Comparison of ENCODE assay signal across 13 cellular contexts in the genomic region with DNA sequence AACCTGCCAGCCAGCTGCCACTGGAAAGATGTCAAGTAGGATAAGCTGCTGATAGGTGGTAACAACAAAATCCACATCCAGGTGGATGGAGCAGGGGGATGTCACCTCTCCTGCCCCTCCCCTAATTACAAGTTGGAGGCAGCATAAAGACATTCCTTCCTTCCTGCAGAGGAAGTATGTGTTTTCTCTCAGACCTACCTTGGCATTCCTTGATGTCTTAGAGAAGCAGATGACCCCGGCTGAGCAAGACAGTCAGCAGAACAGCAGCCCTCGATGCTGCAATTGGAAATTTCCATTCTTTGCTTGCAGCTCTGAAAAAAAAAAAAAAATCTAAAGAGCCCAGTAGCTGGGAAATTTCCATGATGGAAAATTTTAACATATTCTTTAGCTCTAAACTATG.
DNase-seq lines count a peak whose midpoint lies in the region; ATAC-seq, FAIRE-seq and TF ChIP-seq lines count a peak whose summit lies in the region.
"Had no signal": no experiment of that assay in that cellular context is flagged by ENCODE, and none has a peak within 500 bp of the region (broad histone marks: within the 10 kb centered on the region; RNA-seq: fewer than 3 reads in every experiment).

No MANE protein-coding gene starts in this region.

- DNase-seq in Ammon's horn (ENCODE audit: low spot score) (peak; percentile 64), HFFc6 (peak; percentile 44), astrocyte (ENCODE audit: low read depth) (no peak), kidney tubule cell (ENCODE audit: low spot score) (peak; percentile 13), brain microvascular endothelial cell (no peak), DMS153 treated with DMSO at 0.1 percent for 48 hours (lab: John Stamatoyannopoulos, UW; ENCODE audit: unreplicated experiment) (no peak), DMS79 (lab: John Stamatoyannopoulos, UW) (no peak)
- DNase-seq: GOT3, naive B cell, NCI-H2171 treated with DMSO at 0.1 percent for 48 hours, SHP77 treated with DMSO at 0.1 percent for 48 hours had no signal

- no peaks in the 10 kb centered on the region for H4K20me1 ChIP-seq in astrocyte (ENCODE audit: insufficient read depth, low read length)

- H3K9me3 ChIP-seq in astrocyte (ENCODE audit: insufficient read depth, low read depth, low read length): no peaks in the 10 kb centered on the region

- H3K79me2 ChIP-seq in astrocyte (ENCODE audit: insufficient read depth, low read length): no peaks in the 10 kb centered on the region

- H3K4me3 Mint-ChIP-seq in HFFc6 (peak overlapping the region; percentile 1; the same call in 1 of the 2 replicates), astrocyte (ENCODE audit: unreplicated experiment) (peak overlapping the region; percentile 12)
- H3K4me3 Mint-ChIP-seq: naive B cell had no signal

- ATAC-seq in HG02610 (IDR thresholded peaks at IDR 0.05; ENCODE audit: unreplicated experiment): no peak

- H3K27me3 ChIP-seq in astrocyte (ENCODE audit: insufficient read depth, low read length): peaks cover 19% of the 10 kb centered on the region
- H3K27me3 ChIP-seq in brain microvascular endothelial cell (replicated peaks): no peaks in the 10 kb centered on the region

- H3K9ac ChIP-seq in astrocyte (ENCODE audit: low read length): no peak overlapping the region

- H3K4me1 ChIP-seq in astrocyte (ENCODE audit: insufficient read depth, low read length): peaks cover 13% of the 10 kb centered on the region

- in situ Hi-C loops in brain microvascular endothelial cell (cut with HindIII; ENCODE audit: low pct_ligation_motif_present, low sequenced_read_pairs): no loop called here

- H3K27me3 Mint-ChIP-seq in HFFc6 (ENCODE audit: insufficient read depth) (peaks cover 4% of the 10 kb centered on the region), astrocyte (ENCODE audit: low read depth, unreplicated experiment) (no peaks in the 10 kb centered on the region)

- H3K4me1 Mint-ChIP-seq in HFFc6 (ENCODE audit: low read depth) (peaks cover 61% of the 10 kb centered on the region), astrocyte (ENCODE audit: low read depth, unreplicated experiment) (peaks cover 34% of the 10 kb centered on the region)
- H3K4me1 Mint-ChIP-seq: naive B cell had no signal

- H3K4me2 ChIP-seq in astrocyte (ENCODE audit: low read length): no peak overlapping the region

- peaks cover 13% of the 10 kb centered on the region for H3K9me3 Mint-ChIP-seq in HFFc6
- peaks cover 4% of the 10 kb centered on the region for H3K9me3 Mint-ChIP-seq in astrocyte (ENCODE audit: unreplicated experiment)
- H3K9me3 Mint-ChIP-seq: naive B cell had no signal

- TF ChIP-seq CTCF in HFFc6 (IDR thresholded peaks at IDR 0.05) (no peak), astrocyte (IDR thresholded peaks at IDR 0.05; ENCODE audit: insufficient read depth, low read depth, low read length) (no peak), brain microvascular endothelial cell (IDR thresholded peaks at IDR 0.05; ENCODE audit: low read depth, low read length, missing control alignments) (no peak)

- H3K27ac Mint-ChIP-seq in HFFc6 (peak overlapping the region; percentile 96), astrocyte (ENCODE audit: unreplicated experiment) (peak overlapping the region; percentile 98)

- no peak overlapping the region for H3K27ac ChIP-seq in astrocyte (ENCODE audit: low read depth, low read length)
- no peak overlapping the region for H3K27ac ChIP-seq in brain microvascular endothelial cell

- H3K4me3 ChIP-seq in astrocyte (ENCODE audit: insufficient read depth, low read depth, low read length) (no peak overlapping the region), brain microvascular endothelial cell (ENCODE audit: low read depth, low read length) (no peak overlapping the region)

- no peaks in the 10 kb centered on the region for H3K36me3 ChIP-seq in astrocyte (ENCODE audit: insufficient read depth, low read length)
- H3K36me3 ChIP-seq in brain microvascular endothelial cell (replicated peaks): no peaks in the 10 kb centered on the region

- H2AFZ ChIP-seq in astrocyte (ENCODE audit: low read depth, low read length): no peak overlapping the region

- H3K36me3 Mint-ChIP-seq in HFFc6 (ENCODE audit: low read depth): peaks cover 12% of the 10 kb centered on the region
- H3K36me3 Mint-ChIP-seq in astrocyte (ENCODE audit: low read depth, unreplicated experiment): peaks cover 2% of the 10 kb centered on the region
- H3K36me3 Mint-ChIP-seq: naive B cell had no signal

- no peak for FAIRE-seq in astrocyte (lab: Jason Lieb, UNC)
- FAIRE-seq: urothelium cell line had no signal

Comparison
In these comparisons a context has a peak if more than half of its experiments do, and no peak if none do; other contexts are left out.
1. DNase-seq: peak in Ammon's horn (single experiment), HFFc6 (single experiment) and kidney tubule cell (single experiment); none in astrocyte (single experiment), brain microvascular endothelial cell (single experiment), DMS153 treated with DMSO at 0.1 percent for 48 hours (single experiment) and DMS79 (single experiment).